Comparison of ENCODE assay signal across 2 cellular contexts in genomic region chr6:42225043-42225368, GRCh38.
TF ChIP-seq lines count a peak whose summit lies in the region.

No MANE protein-coding gene starts in this region.

TF ChIP-seq in A549, 52 proteins besides CTCF, POLR2A, EP300 and RAD21 (continued from another document):
- TF ChIP-seq CBX2 (IDR thresholded peaks at IDR 0.05; ENCODE audit: borderline replicate concordance, low read depth) (no peak), ZC3H11A (IDR thresholded peaks at IDR 0.05) (no peak), HES2 (IDR thresholded peaks at IDR 0.05) (no peak), ZSCAN20 (CRISPR knock-in tag; IDR thresholded peaks at IDR 0.05) (no peak), HOXB13 (CRISPR knock-in tag; IDR thresholded peaks at IDR 0.05; ENCODE audit: low read depth) (no peak), SMC3 (IDR thresholded peaks at IDR 0.05) (no peak), GATA3 (IDR thresholded peaks at IDR 0.05; ENCODE audit: borderline replicate concordance) (no peak), PHF8 (IDR thresholded peaks at IDR 0.05; ENCODE audit: borderline replicate concordance, low read depth) (no peak), EHF (CRISPR knock-in tag; IDR thresholded peaks at IDR 0.05) (no peak), NR3C1 (IDR thresholded peaks at IDR 0.05) (no peak), CHD2 (IDR thresholded peaks at IDR 0.05; ENCODE audit: low read length, partially characterized antibody) (no peak), EHMT2 (IDR thresholded peaks at IDR 0.05; ENCODE audit: low read depth) (no peak), POLR2AphosphoS2 (conservative IDR thresholded peaks at IDR 0.05; ENCODE audit: low read length) (no peak), RCOR1 (IDR thresholded peaks at IDR 0.05; ENCODE audit: low read depth, low read length) (no peak), ZNF302 (CRISPR knock-in tag; IDR thresholded peaks at IDR 0.05) (no peak)

TF ChIP-seq in HCT116, 20 proteins besides CTCF, POLR2A, EP300 and RAD21 (continued from another document):
- TF ChIP-seq YY1 (IDR thresholded peaks at IDR 0.05; ENCODE audit: extremely low read depth, insufficient replicate concordance, low read depth, low read length) (no peak), ZNF274 (IDR thresholded peaks at IDR 0.05; ENCODE audit: low read depth, low read length) (no peak), ATF3 (IDR thresholded peaks at IDR 0.05) (no peak), POLR2AphosphoS5 (IDR thresholded peaks at IDR 0.05; ENCODE audit: low read depth, low read length) (no peak)
